Comparison of ENCODE assay signal across 1 cellular context in genomic region chr15:37081985-37082384, GRCh38.
TF ChIP-seq lines count a peak whose summit lies in the region.

No MANE protein-coding gene starts in this region.

TF ChIP-seq in GM23338, 12 proteins besides CTCF, POLR2A, EP300 and RAD21:
- TF ChIP-seq JUNB (IDR thresholded peaks at IDR 0.05; ENCODE audit: unreplicated experiment) (no peak), POLR2AphosphoS5 (IDR thresholded peaks at IDR 0.05; ENCODE audit: low read depth) (no peak), CREB1 (CRISPR knock-in tag; IDR thresholded peaks at IDR 0.05; ENCODE audit: low read depth) (no peak), STAT1 (IDR thresholded peaks at IDR 0.05; ENCODE audit: unreplicated experiment) (no peak), REST (IDR thresholded peaks at IDR 0.05; ENCODE audit: unreplicated experiment) (no peak), ZNF462 (CRISPR knock-in tag; IDR thresholded peaks at IDR 0.05) (no peak)
